In the genomic region with DNA sequence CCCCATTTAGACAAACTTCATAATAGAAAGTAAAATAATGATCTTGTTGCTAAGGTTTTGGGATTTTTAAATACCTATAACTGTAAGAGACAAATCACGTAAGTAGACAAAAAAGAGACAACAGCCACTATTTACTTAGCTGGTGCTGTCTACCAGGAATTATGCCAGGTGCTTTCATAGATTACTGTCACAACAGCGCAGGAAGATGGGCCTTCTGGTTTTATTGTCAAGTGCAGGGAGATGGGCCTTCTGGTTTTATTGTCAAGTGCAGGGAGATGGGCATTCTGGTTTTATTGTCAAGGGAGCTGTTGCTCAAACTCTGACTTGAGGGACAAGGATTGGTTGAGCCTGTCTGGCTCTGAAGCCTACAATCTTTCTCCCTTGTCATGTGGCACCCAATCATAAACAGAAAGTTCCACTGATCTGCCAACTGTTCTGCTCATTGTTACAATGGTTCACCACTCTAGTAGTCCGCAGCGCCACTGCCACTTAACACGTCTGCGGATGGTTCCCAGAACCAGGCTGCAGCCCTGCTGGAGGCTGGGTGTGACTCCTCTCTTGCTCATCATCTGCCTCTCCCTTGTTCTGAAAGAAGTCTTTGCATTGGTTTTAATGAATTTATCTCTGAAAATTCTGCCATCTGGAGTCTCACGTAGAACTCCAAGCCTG, we compare ENCODE assay signal across 8 cellular contexts.
DNase-seq lines count a peak whose midpoint lies in the region; ATAC-seq lines count a peak whose summit lies in the region.

No MANE protein-coding gene starts in this region.

- CTCF ChIA-PET in activated CD4-positive, alpha-beta T cell treated with anti-CD3 and anti-CD28 coated beads, Interleukin-2, amount 10 ng/mL, durations not matched to agents 7 days and 5 days (lab: Charles Lee), result interaction anchor here (0.9 to 1.3 kb wide), 2 partner anchors 18 to 34 kb away, joined by 3 read pairs; no protein-coding TSS in a partner anchor

- H3K4me3 Mint-ChIP-seq in activated naive CD8-positive, alpha-beta T cell treated with anti-CD3 and anti-CD28 coated beads, Interleukin-2, amount 50 U/mL, for 24 hours, result no peak overlapping the region
- H3K4me3 Mint-ChIP-seq in activated CD4-positive, alpha-beta T cell treated with anti-CD3 and anti-CD28 coated beads, Interleukin-2, amount 10 ng/mL, durations not matched to agents 7 days and 5 days, result no peak overlapping the region

- H3K36me3 Mint-ChIP-seq in activated naive CD8-positive, alpha-beta T cell treated with anti-CD3 and anti-CD28 coated beads, Interleukin-2, amount 50 U/mL, for 24 hours (ENCODE audit: low read depth), result no peaks in the 10 kb centered on the region
- peaks cover 35% of the 10 kb centered on the region for H3K36me3 Mint-ChIP-seq in activated CD4-positive, alpha-beta T cell treated with anti-CD3 and anti-CD28 coated beads, Interleukin-2, amount 10 ng/mL, durations not matched to agents 7 days and 5 days (ENCODE audit: low read depth)

- peak overlapping the region; percentile 94 for H3K27ac ChIP-seq in caudate nucleus (ENCODE audit: low read depth, low read length)

- no peak overlapping the region for H3K27ac Mint-ChIP-seq in activated naive CD8-positive, alpha-beta T cell treated with anti-CD3 and anti-CD28 coated beads, Interleukin-2, amount 50 U/mL, for 24 hours
- no peak overlapping the region for H3K27ac Mint-ChIP-seq in activated CD4-positive, alpha-beta T cell treated with anti-CD3 and anti-CD28 coated beads, Interleukin-2, amount 10 ng/mL, durations not matched to agents 7 days and 5 days

- POLR2A ChIA-PET in activated CD4-positive, alpha-beta T cell treated with anti-CD3 and anti-CD28 coated beads, Interleukin-2, amount 10 ng/mL, durations not matched to agents 7 days and 5 days (lab: Charles Lee), result no interaction called here

- no peak for ATAC-seq in HG03045 (IDR thresholded peaks at IDR 0.05; ENCODE audit: unreplicated experiment)
- ATAC-seq in activated naive CD8-positive, alpha-beta T cell treated with anti-CD3 and anti-CD28 coated beads, Interleukin-2, amount 50 U/mL, for 24 hours, result no peak

- DNase-seq in DMS53 treated with DMSO at 0.1 percent for 48 hours (lab: John Stamatoyannopoulos, UW; ENCODE audit: unreplicated experiment) (peak; percentile 44), NCI-H2196 (lab: John Stamatoyannopoulos, UW; ENCODE audit: unreplicated experiment) (peak; percentile 36), caudate nucleus (lab: John Stamatoyannopoulos, UW) (peak in 35 of 61 donors; percentile 1 to 71 (median 44)), occipital lobe (lab: John Stamatoyannopoulos, UW) (peak; percentile 51), iPS-NIHi11 (ENCODE audit: low spot score) (no peak)
- no peak for DNase-seq in activated naive CD8-positive, alpha-beta T cell treated with anti-CD3 and anti-CD28 coated beads, Interleukin-2, amount 50 U/mL, for 24 hours
- no peak for DNase-seq in activated CD4-positive, alpha-beta T cell treated with anti-CD3 and anti-CD28 coated beads, Interleukin-2, amount 10 ng/mL, durations not matched to agents 7 days and 5 days

- peaks cover 31% of the 10 kb centered on the region for H3K4me1 Mint-ChIP-seq in activated naive CD8-positive, alpha-beta T cell treated with anti-CD3 and anti-CD28 coated beads, Interleukin-2, amount 50 U/mL, for 24 hours
- H3K4me1 Mint-ChIP-seq in activated CD4-positive, alpha-beta T cell treated with anti-CD3 and anti-CD28 coated beads, Interleukin-2, amount 10 ng/mL, durations not matched to agents 7 days and 5 days, result peaks cover 33% of the 10 kb centered on the region

- no peaks in the 10 kb centered on the region for H3K27me3 Mint-ChIP-seq in activated naive CD8-positive, alpha-beta T cell treated with anti-CD3 and anti-CD28 coated beads, Interleukin-2, amount 50 U/mL, for 24 hours
- H3K27me3 Mint-ChIP-seq in activated CD4-positive, alpha-beta T cell treated with anti-CD3 and anti-CD28 coated beads, Interleukin-2, amount 10 ng/mL, durations not matched to agents 7 days and 5 days, result no peaks in the 10 kb centered on the region

- no peaks in the 10 kb centered on the region for H3K9me3 Mint-ChIP-seq in activated naive CD8-positive, alpha-beta T cell treated with anti-CD3 and anti-CD28 coated beads, Interleukin-2, amount 50 U/mL, for 24 hours
- H3K9me3 Mint-ChIP-seq in activated CD4-positive, alpha-beta T cell treated with anti-CD3 and anti-CD28 coated beads, Interleukin-2, amount 10 ng/mL, durations not matched to agents 7 days and 5 days, result no peaks in the 10 kb centered on the region

Comparison
In these comparisons a context has a peak if more than half of its experiments do, and no peak if none do; other contexts are left out.
1. DNase-seq: peak in DMS53 treated with DMSO at 0.1 percent for 48 hours (single experiment), NCI-H2196 (single experiment), caudate nucleus (35 of 61) and occipital lobe (single experiment); none in iPS-NIHi11 (single experiment), activated naive CD8-positive, alpha-beta T cell treated with anti-CD3 and anti-CD28 coated beads, Interleukin-2, amount 50 U/mL, for 24 hours (single experiment) and activated CD4-positive, alpha-beta T cell treated with anti-CD3 and anti-CD28 coated beads, Interleukin-2, amount 10 ng/mL, durations not matched to agents 7 days and 5 days (single experiment).